In genomic region chr12:118375348-118375747, GRCh38 we compare ENCODE assay signal across 8 cellular contexts. TPM values are rescaled to one million over a fixed set of nuclear protein-coding genes. Genes with fewer than 3 reads are reported as not detected.
DNase-seq lines count a peak whose midpoint lies in the region; ATAC-seq and TF ChIP-seq lines count a peak whose summit lies in the region.

No MANE protein-coding gene starts in this region.

- H3K4me1 Mint-ChIP-seq in CD4-positive, CD25-positive, alpha-beta regulatory T cell, result peaks cover 18 to 64% (median 46%) of the 10 kb centered on the region in 4 donors

- peak overlapping the region; percentile 15 for H3K9ac ChIP-seq in endocrine pancreas (ENCODE audit: control insufficient read depth, insufficient read depth, low read length)

- H3K9me3 ChIP-seq in CD4-positive, CD25-positive, alpha-beta regulatory T cell (ENCODE audit: control insufficient read depth in 2 of 2, low read length in 2 of 2), result no peaks in the 10 kb centered on the region
- H3K9me3 ChIP-seq in endocrine pancreas (ENCODE audit: control insufficient read depth, low read length) (no peaks in the 10 kb centered on the region), osteoblast (ENCODE audit: low read depth, low read length) (no peaks in the 10 kb centered on the region)

- peak overlapping the region in 1 of 3 donors; percentile 97 for H3K27ac Mint-ChIP-seq in CD4-positive, CD25-positive, alpha-beta regulatory T cell

- no peak overlapping the region for H3K27ac ChIP-seq in CD4-positive, CD25-positive, alpha-beta regulatory T cell (ENCODE audit: insufficient read depth, low read length, poor library complexity, severe bottlenecking)
- H3K27ac ChIP-seq in osteoblast (ENCODE audit: low read depth, low read length), result peak overlapping the region; percentile 98

- peak overlapping the region; percentile 100 for H3K4me2 ChIP-seq in osteoblast (ENCODE audit: insufficient read depth, low read length)

- H2AFZ ChIP-seq in osteoblast (ENCODE audit: low read length), result peak overlapping the region; percentile 95

- no peaks in the 10 kb centered on the region for H3K36me3 Mint-ChIP-seq in CD4-positive, CD25-positive, alpha-beta regulatory T cell

- ATAC-seq in CD4-positive, CD25-positive, alpha-beta regulatory T cell (ENCODE audit: low read depth in 2 of 2), result no peak
- ATAC-seq in GM18867 (IDR thresholded peaks at IDR 0.05; ENCODE audit: unreplicated experiment), result no peak

- no peaks in the 10 kb centered on the region for H3K27me3 Mint-ChIP-seq in CD4-positive, CD25-positive, alpha-beta regulatory T cell

- peaks cover 62% of the 10 kb centered on the region for H3K79me2 ChIP-seq in osteoblast (ENCODE audit: insufficient read depth, low read length)

- DNase-seq in CD4-positive, CD25-positive, alpha-beta regulatory T cell, result no peak
- DNase-seq in NAMALWA (ENCODE audit: low spot score) (peak; percentile 16), osteoblast (ENCODE audit: insufficient read length, low spot score, missing footprints) (no peak), amniotic stem cell (lab: John Stamatoyannopoulos, UW) (no peak), NCI-H1105 (lab: John Stamatoyannopoulos, UW) (no peak)
- DNase-seq in stimulated activated CD4-positive, alpha-beta T cell treated with anti-CD3 and anti-CD28 coated beads, Interleukin-2, amount 100 ng/mL, for 24 hours, result no peak

- no peaks in the 10 kb centered on the region for H3K27me3 ChIP-seq in CD4-positive, CD25-positive, alpha-beta regulatory T cell (ENCODE audit: control insufficient read depth, insufficient read depth, low read length)
- H3K27me3 ChIP-seq in endocrine pancreas (ENCODE audit: control insufficient read depth, insufficient read depth, low read length), result no peaks in the 10 kb centered on the region
- H3K27me3 ChIP-seq in osteoblast (ENCODE audit: insufficient read depth, low read length), result no peaks in the 10 kb centered on the region

- peaks cover 7% of the 10 kb centered on the region for H3K36me3 ChIP-seq in CD4-positive, CD25-positive, alpha-beta regulatory T cell (ENCODE audit: control insufficient read depth, insufficient read depth, low read length)
- H3K36me3 ChIP-seq in endocrine pancreas (ENCODE audit: control insufficient read depth, insufficient read depth, low read length) (no peaks in the 10 kb centered on the region), osteoblast (ENCODE audit: insufficient read depth, low read length) (peaks cover 9% of the 10 kb centered on the region)

- no peak overlapping the region for H3K4me3 ChIP-seq in CD4-positive, CD25-positive, alpha-beta regulatory T cell (ENCODE audit: low read depth, low read length)
- H3K4me3 ChIP-seq in endocrine pancreas (ENCODE audit: control insufficient read depth, insufficient read depth, low read length), result peak overlapping the region; percentile 30
- H3K4me3 ChIP-seq in osteoblast (ENCODE audit: insufficient read depth, low read length), result peak overlapping the region; percentile 7

- no peaks in the 10 kb centered on the region for H3K9me3 Mint-ChIP-seq in CD4-positive, CD25-positive, alpha-beta regulatory T cell

- H3K4me1 ChIP-seq in CD4-positive, CD25-positive, alpha-beta regulatory T cell (ENCODE audit: control insufficient read depth, insufficient read depth, low read length, poor library complexity, severe bottlenecking), result peaks cover 40% of the 10 kb centered on the region
- peaks cover 11% of the 10 kb centered on the region for H3K4me1 ChIP-seq in endocrine pancreas (ENCODE audit: control insufficient read depth, insufficient read depth, low read length)
- H3K4me1 ChIP-seq in osteoblast (ENCODE audit: insufficient read depth, low read length), result peaks cover 43% of the 10 kb centered on the region

- TF ChIP-seq CTCF in osteoblast (IDR thresholded peaks at IDR 0.05; ENCODE audit: extremely low read depth, low read depth, low read length), result no peak

- peak overlapping the region; percentile 52 to 98 (median 90) for H3K4me3 Mint-ChIP-seq in CD4-positive, CD25-positive, alpha-beta regulatory T cell

- H4K20me1 ChIP-seq in osteoblast (ENCODE audit: insufficient read depth, low read length), result peaks cover 19% of the 10 kb centered on the region

RNA-seq across cellular contexts. Expression of gene SUDS3, which starts 1.0 kb away (rescaled TPM):
- total RNA-seq in CD4-positive, CD25-positive, alpha-beta regulatory T cell, result 29.9 TPM
- polyA plus RNA-seq in CD4-positive, CD25-positive, alpha-beta regulatory T cell, result 10 to 100 TPM; 13.0 to 14.5 (median 13.6) TPM
- 25.9 and 29.7 TPM in 2 replicates for total RNA-seq in osteoblast

RNA-seq across cellular contexts. Expression of gene TAOK3, which starts 2.6 kb away (rescaled TPM):
- 97.8 TPM for total RNA-seq in CD4-positive, CD25-positive, alpha-beta regulatory T cell
- polyA plus RNA-seq in CD4-positive, CD25-positive, alpha-beta regulatory T cell, result 10 to 100 TPM; 60.2 to 74.8 (median 69.7) TPM
- total RNA-seq in osteoblast, result 27.9 and 34.8 TPM in 2 replicates
